Comparison of ENCODE assay signal across 8 cellular contexts in the genomic region with DNA sequence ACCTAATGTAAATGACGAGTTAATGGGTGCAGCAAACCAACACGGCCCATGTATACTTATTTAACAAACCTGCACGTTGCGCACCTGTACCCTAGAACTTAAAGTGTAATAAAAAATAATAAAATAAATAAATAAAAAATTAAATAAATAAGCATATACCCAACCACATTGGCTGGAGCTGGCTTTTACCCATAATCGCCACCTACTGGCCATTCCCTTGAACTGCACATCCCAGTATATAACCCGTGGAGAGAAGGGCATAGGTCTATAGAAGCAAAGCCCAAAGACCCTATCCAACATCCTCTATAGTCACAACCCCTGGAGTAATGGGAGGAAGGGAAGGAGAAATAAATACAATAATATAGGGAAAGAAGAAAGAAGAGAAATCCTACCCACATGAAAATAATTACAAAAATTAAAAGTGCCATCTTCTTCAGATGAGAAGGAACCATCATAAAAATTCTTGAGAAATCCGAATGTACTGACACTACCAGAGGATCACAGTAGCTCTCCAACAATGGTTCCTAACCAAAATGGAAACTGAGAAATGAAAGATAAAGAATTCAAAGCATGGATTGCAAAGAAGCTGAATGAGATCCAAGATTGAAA.
DNase-seq lines count a peak whose midpoint lies in the region; ATAC-seq and TF ChIP-seq lines count a peak whose summit lies in the region.

No MANE protein-coding gene starts in this region.

- H3K4me3 Mint-ChIP-seq in activated CD4-positive, alpha-beta T cell treated with anti-CD3 and anti-CD28 coated beads, Interleukin-2, amount 10 ng/mL, durations not matched to agents 24 days and 14 days = no peak overlapping the region
- H3K4me3 Mint-ChIP-seq in stimulated activated memory B cell treated with anti-CD40 and anti-IgM and Interleukin-4, amounts not matched to agents 10 μg/mL and 1 μg/mL and 100 μg/mL, for 72 hours = no peak overlapping the region

- H3K27me3 ChIP-seq in right atrium auricular region = no peaks in the 10 kb centered on the region

- TF ChIP-seq CTCF in right atrium auricular region (IDR thresholded peaks at IDR 0.05) = peak; percentile 65 to 73

- H3K27ac Mint-ChIP-seq in activated CD4-positive, alpha-beta T cell treated with anti-CD3 and anti-CD28 coated beads, Interleukin-2, amount 10 ng/mL, durations not matched to agents 24 days and 14 days = no peak overlapping the region
- no peak overlapping the region for H3K27ac Mint-ChIP-seq in stimulated activated memory B cell treated with anti-CD40 and anti-IgM and Interleukin-4, amounts not matched to agents 10 μg/mL and 1 μg/mL and 100 μg/mL, for 72 hours

- no peaks in the 10 kb centered on the region for H3K36me3 Mint-ChIP-seq in activated CD4-positive, alpha-beta T cell treated with anti-CD3 and anti-CD28 coated beads, Interleukin-2, amount 10 ng/mL, durations not matched to agents 24 days and 14 days (ENCODE audit: low read depth)
- H3K36me3 Mint-ChIP-seq in stimulated activated memory B cell treated with anti-CD40 and anti-IgM and Interleukin-4, amounts not matched to agents 10 μg/mL and 1 μg/mL and 100 μg/mL, for 72 hours = no peaks in the 10 kb centered on the region

- no peaks in the 10 kb centered on the region for H3K36me3 ChIP-seq in right atrium auricular region

- no peaks in the 10 kb centered on the region for H3K27me3 Mint-ChIP-seq in activated CD4-positive, alpha-beta T cell treated with anti-CD3 and anti-CD28 coated beads, Interleukin-2, amount 10 ng/mL, durations not matched to agents 24 days and 14 days
- H3K27me3 Mint-ChIP-seq in stimulated activated memory B cell treated with anti-CD40 and anti-IgM and Interleukin-4, amounts not matched to agents 10 μg/mL and 1 μg/mL and 100 μg/mL, for 72 hours = peaks cover 26% of the 10 kb centered on the region

- H3K9me3 Mint-ChIP-seq in activated CD4-positive, alpha-beta T cell treated with anti-CD3 and anti-CD28 coated beads, Interleukin-2, amount 10 ng/mL, durations not matched to agents 24 days and 14 days = peaks cover 7% of the 10 kb centered on the region
- peaks cover 8% of the 10 kb centered on the region for H3K9me3 Mint-ChIP-seq in stimulated activated memory B cell treated with anti-CD40 and anti-IgM and Interleukin-4, amounts not matched to agents 10 μg/mL and 1 μg/mL and 100 μg/mL, for 72 hours

- no peak overlapping the region for H3K4me3 ChIP-seq in right atrium auricular region

- DNase-seq in right atrium auricular region (ENCODE audit: low spot score) = no peak
- DNase-seq in left cardiac atrium = no peak
- peak; percentile 31 for DNase-seq in KBM-7
- DNase-seq in activated CD4-positive, alpha-beta T cell treated with anti-CD3 and anti-CD28 coated beads, Interleukin-2, amount 10 ng/mL, durations not matched to agents 24 days and 14 days = peak; percentile 74
- DNase-seq in glomerular visceral epithelial cell (ENCODE audit: extremely low spot score) = peak; percentile 27
- DNase-seq in stimulated activated CD8-positive, alpha-beta memory T cell treated with anti-CD3 and anti-CD28 coated beads, Interleukin-4, amount 100 ng/mL, for 48 hours = peak; percentile 55

- no peak overlapping the region for H3K27ac ChIP-seq in right atrium auricular region

- in situ Hi-C loops in KBM-7 (cut with MboI; ENCODE audit: low pct_unique_long_range_greater_than_20kb, low sequenced_read_pairs) = no loop called here

- H3K4me1 Mint-ChIP-seq in activated CD4-positive, alpha-beta T cell treated with anti-CD3 and anti-CD28 coated beads, Interleukin-2, amount 10 ng/mL, durations not matched to agents 24 days and 14 days = peaks cover 2% of the 10 kb centered on the region
- no peaks in the 10 kb centered on the region for H3K4me1 Mint-ChIP-seq in stimulated activated memory B cell treated with anti-CD40 and anti-IgM and Interleukin-4, amounts not matched to agents 10 μg/mL and 1 μg/mL and 100 μg/mL, for 72 hours

- peaks cover 0 to 17% of the 10 kb centered on the region in 2 donors for H3K9me3 ChIP-seq in right atrium auricular region

- no peaks in the 10 kb centered on the region for H3K4me1 ChIP-seq in right atrium auricular region

- no peak for ATAC-seq in left cardiac atrium
- ATAC-seq in GM21723 (IDR thresholded peaks at IDR 0.05; ENCODE audit: unreplicated experiment) = peak; percentile 94
- no peak for ATAC-seq in stimulated activated memory B cell treated with anti-CD40 and anti-IgM and Interleukin-4, amounts not matched to agents 10 μg/mL and 1 μg/mL and 100 μg/mL, for 72 hours

- intact Hi-C loops in left cardiac atrium (cut with DNase I) = loop anchor here in 1 of 2 donors (10.0 kb wide), 1 partner anchor 357 kb away; no protein-coding TSS in a partner anchor
- intact Hi-C loops in activated CD4-positive, alpha-beta T cell treated with anti-CD3 and anti-CD28 coated beads, Interleukin-2, amount 10 ng/mL, durations not matched to agents 24 days and 14 days (cut with micrococcal nuclease) = loop anchor here (5.0 to 10.0 kb wide), 3 partner anchors 300 to 457 kb away; no protein-coding TSS in a partner anchor

Comparison
In these comparisons a context has a peak if more than half of its experiments do, and no peak if none do; other contexts are left out.
1. DNase-seq: peak in KBM-7 (single experiment), activated CD4-positive, alpha-beta T cell treated with anti-CD3 and anti-CD28 coated beads, Interleukin-2, amount 10 ng/mL, durations not matched to agents 24 days and 14 days (single experiment), glomerular visceral epithelial cell (single experiment) and stimulated activated CD8-positive, alpha-beta memory T cell treated with anti-CD3 and anti-CD28 coated beads, Interleukin-4, amount 100 ng/mL, for 48 hours (single experiment); none in right atrium auricular region (single experiment) and left cardiac atrium (single experiment).